ENCODE assay signal across 30 cellular contexts in genomic region chr11:2473361-2474058, GRCh38. TPM values are rescaled to one million over a fixed set of nuclear protein-coding genes. Genes with fewer than 3 reads are reported as not detected.
DNase-seq lines count a peak whose midpoint lies in the region; ATAC-seq and TF ChIP-seq lines count a peak whose summit lies in the region.
"Had no signal": no experiment of that assay in that cellular context is flagged by ENCODE, and none has a peak within 500 bp of the region (broad histone marks: within the 10 kb centered on the region; RNA-seq: fewer than 3 reads in every experiment).

No MANE protein-coding gene starts in this region.

- no peaks in the 10 kb centered on the region for H3K9me3 Mint-ChIP-seq in activated CD8-positive, alpha-beta memory T cell treated with anti-CD3 and anti-CD28 coated beads, Interleukin-2, amount 10 ng/mL, durations not matched to agents 7 days and 5 days (ENCODE audit: low read depth)

- H3K9ac ChIP-seq in neuronal stem cell (ENCODE audit: low read depth, low read length, poor library complexity) = peak overlapping the region; percentile 50

- H3K4me2 ChIP-seq in neuronal stem cell (ENCODE audit: insufficient read depth, low read length, poor library complexity, severe bottlenecking) = no peak overlapping the region

- H3K4me3 ChIP-seq in heart left ventricle (no peak overlapping the region), neuronal stem cell (ENCODE audit: low read length in 2 of 2) (no peak overlapping the region), ovary (no peak overlapping the region)
- H3K4me3 ChIP-seq: mucosa of descending colon, psoas muscle had no signal

- H3K9me3 ChIP-seq in heart left ventricle (no peaks in the 10 kb centered on the region), neuronal stem cell (replicated peaks in 1 of 2; ENCODE audit: control insufficient read depth in 2 of 2, insufficient read depth in 1 of 2, low read depth in 1 of 2, low read length in 2 of 2) (peaks cover 0 to 7% of the 10 kb centered on the region in 2 donors), ovary (no peaks in the 10 kb centered on the region)
- H3K9me3 ChIP-seq: mucosa of descending colon, psoas muscle had no signal

- H2BK15ac ChIP-seq in neuronal stem cell (ENCODE audit: low read length) = peak overlapping the region; percentile 5

- H2BK120ac ChIP-seq in neuronal stem cell (ENCODE audit: low read depth, low read length) = no peak overlapping the region

- CTCF ChIA-PET in activated CD8-positive, alpha-beta memory T cell treated with anti-CD3 and anti-CD28 coated beads, Interleukin-2, amount 10 ng/mL, durations not matched to agents 7 days and 5 days (lab: Charles Lee) = interaction anchor here (0.8 kb wide), 1 partner anchor 279 kb away, joined by 3 read pairs; no protein-coding TSS in a partner anchor

- no peak for TF ChIP-seq EP300 in ovary (IDR thresholded peaks at IDR 0.05)

- H3K4ac ChIP-seq in neuronal stem cell (ENCODE audit: low read length) = no peak overlapping the region

- peak overlapping the region; percentile 42 for H2BK5ac ChIP-seq in neuronal stem cell (ENCODE audit: low read length)

- H3K23ac ChIP-seq in neuronal stem cell (ENCODE audit: low read depth, low read length, poor library complexity) = peak overlapping the region; percentile 69

- intact Hi-C loops in heart left ventricle (cut with DNase I) = loop anchor here in 1 of 10 donors (5.0 kb wide), 1 partner anchor 34 kb away; no protein-coding TSS in a partner anchor
- intact Hi-C loops in ovary (cut with DNase I) = no loop called here

- no peak overlapping the region for H3K27ac Mint-ChIP-seq in activated CD8-positive, alpha-beta memory T cell treated with anti-CD3 and anti-CD28 coated beads, Interleukin-2, amount 10 ng/mL, durations not matched to agents 7 days and 5 days
- H3K27ac Mint-ChIP-seq: activated CD4-positive, alpha-beta memory T cell treated with anti-CD3 and anti-CD28 coated beads for 36 hours had no signal

- peaks cover 12% of the 10 kb centered on the region for H3K27me3 Mint-ChIP-seq in activated CD8-positive, alpha-beta memory T cell treated with anti-CD3 and anti-CD28 coated beads, Interleukin-2, amount 10 ng/mL, durations not matched to agents 7 days and 5 days
- H3K27me3 Mint-ChIP-seq: activated CD4-positive, alpha-beta memory T cell treated with anti-CD3 and anti-CD28 coated beads for 36 hours had no signal

- H2BK12ac ChIP-seq in neuronal stem cell (ENCODE audit: low read length) = no peak overlapping the region

- DNase-seq in activated CD8-positive, alpha-beta memory T cell treated with anti-CD3 and anti-CD28 coated beads, Interleukin-2, amount 50 U/mL, for 48 hours = peak; percentile 30
- no peak for DNase-seq in activated CD8-positive, alpha-beta memory T cell treated with anti-CD3 and anti-CD28 coated beads, Interleukin-2, amount 10 ng/mL, durations not matched to agents 7 days and 5 days
- DNase-seq in heart left ventricle (peak in 3 of 5 donors; percentile 38 to 59 (median 39)), neuronal stem cell (ENCODE audit: low spot score) (no peak), ovary (no peak), NCI-H82 (lab: John Stamatoyannopoulos, UW) (no peak)
- DNase-seq in stimulated activated CD4-positive, alpha-beta T cell treated with anti-CD3 and anti-CD28 coated beads, Interleukin-4, amount 100 ng/mL, for 4 hours = no peak
- DNase-seq: activated CD4-positive, alpha-beta memory T cell treated with anti-CD3 and anti-CD28 coated beads for 36 hours; activated CD4-positive, CD25-positive, alpha-beta regulatory T cell; activated naive CD4-positive, alpha-beta T cell; activated T-cell treated with anti-CD3 and anti-CD28 coated beads, Interleukin-2, amount 50 U/mL, for 1 hour; amniotic stem cell; COR-L47; cortex of kidney; EL; KBM-7; MM.1S; NCI-H1436; psoas muscle; stimulated activated CD4-positive, alpha-beta T cell treated with anti-CD3 and anti-CD28 coated beads, Interleukin-2, amount 100 ng/mL, for 48 hours; stimulated activated naive CD4-positive, alpha-beta T cell; T1000 had no signal

- no peak for TF ChIP-seq CTCF in heart left ventricle (IDR thresholded peaks at IDR 0.05)
- TF ChIP-seq CTCF in ovary (IDR thresholded peaks at IDR 0.05) = no peak

- TF ChIP-seq POLR2A in heart left ventricle (IDR thresholded peaks at IDR 0.05) (no peak), ovary (IDR thresholded peaks at IDR 0.05) (no peak)

- WGBS in heart left ventricle, 4 donors = 79 to 87% (median 85%) methylated on average over 21 to 27 of the region's 27 CpGs
- no CpG with 5 or more reads among the region's 27 CpGs for whole genome bisulfite sequencing in neuronal stem cell (ENCODE audit: extremely low coverage in 2 of 2, insufficient read length in 2 of 2, insufficient replicate concordance in 1 of 2), 2 donors
- 89 to 92% (median 90%) methylated on average over 25 to 27 of the region's 27 CpGs for WGBS in ovary, 3 donors

- peak overlapping the region; percentile 83 for H3K18ac ChIP-seq in neuronal stem cell (ENCODE audit: low read length)

- peaks cover 2% of the 10 kb centered on the region for H3K36me3 Mint-ChIP-seq in activated CD8-positive, alpha-beta memory T cell treated with anti-CD3 and anti-CD28 coated beads, Interleukin-2, amount 10 ng/mL, durations not matched to agents 7 days and 5 days

- H3K4me3 Mint-ChIP-seq in activated CD8-positive, alpha-beta memory T cell treated with anti-CD3 and anti-CD28 coated beads, Interleukin-2, amount 10 ng/mL, durations not matched to agents 7 days and 5 days = no peak overlapping the region
- H3K4me3 Mint-ChIP-seq: activated CD4-positive, alpha-beta memory T cell treated with anti-CD3 and anti-CD28 coated beads for 36 hours had no signal

- peak overlapping the region; percentile 88 for H2AK5ac ChIP-seq in neuronal stem cell (ENCODE audit: low read depth, low read length)

- H3K27me3 ChIP-seq in heart left ventricle (no peaks in the 10 kb centered on the region), neuronal stem cell (ENCODE audit: control insufficient read depth in 3 of 3, insufficient read depth in 3 of 3, low read depth in 1 of 3, low read length in 3 of 3) (peaks cover 0 to 2% (median 0%) of the 10 kb centered on the region in 3 experiments), ovary (no peaks in the 10 kb centered on the region)

- peak overlapping the region; percentile 82 for H3K14ac ChIP-seq in neuronal stem cell (ENCODE audit: low read length)

- peaks cover 0 to 30% (median 7%) of the 10 kb centered on the region in 12 donors for H3K4me1 ChIP-seq in heart left ventricle
- no peaks in the 10 kb centered on the region for H3K4me1 ChIP-seq in neuronal stem cell (ENCODE audit: control insufficient read depth in 2 of 2, insufficient read depth in 1 of 2, low read depth in 1 of 2, low read length in 2 of 2)
- H3K4me1 ChIP-seq in ovary (ENCODE audit: insufficient read depth) = no peaks in the 10 kb centered on the region
- H3K4me1 ChIP-seq: psoas muscle had no signal

- H3K79me1 ChIP-seq in neuronal stem cell (ENCODE audit: low read depth, low read length) = no peaks in the 10 kb centered on the region

- no peak overlapping the region for H2AFZ ChIP-seq in neuronal stem cell (ENCODE audit: low read length)

- ATAC-seq in activated CD8-positive, alpha-beta memory T cell treated with anti-CD3 and anti-CD28 coated beads, Interleukin-2, amount 10 ng/mL, durations not matched to agents 7 days and 5 days = no peak
- ATAC-seq in heart left ventricle = peak; percentile 42 to 47 (median 45)
- ATAC-seq in HG02981 (IDR thresholded peaks at IDR 0.05; ENCODE audit: unreplicated experiment) = no peak
- ATAC-seq: HCT116, psoas muscle had no signal

- no peaks in the 10 kb centered on the region for H3K36me3 ChIP-seq in heart left ventricle
- peaks cover 0 to 2% of the 10 kb centered on the region in 2 donors for H3K36me3 ChIP-seq in neuronal stem cell (replicated peaks in 1 of 2; ENCODE audit: control insufficient read depth in 2 of 2, insufficient read depth in 2 of 2, low read length in 2 of 2)
- no peaks in the 10 kb centered on the region for H3K36me3 ChIP-seq in ovary

- H4K8ac ChIP-seq in neuronal stem cell (ENCODE audit: low read depth, low read length) = no peak overlapping the region

- peaks cover 5% of the 10 kb centered on the region for H3K4me1 Mint-ChIP-seq in activated CD8-positive, alpha-beta memory T cell treated with anti-CD3 and anti-CD28 coated beads, Interleukin-2, amount 10 ng/mL, durations not matched to agents 7 days and 5 days

- H3K27ac ChIP-seq in heart left ventricle = peak overlapping the region in 5 of 12 donors; percentile 64 to 80 (median 71)
- no peak overlapping the region for H3K27ac ChIP-seq in neuronal stem cell (replicated peaks; ENCODE audit: low read length)
- H3K27ac ChIP-seq in ovary = no peak overlapping the region
- H3K27ac ChIP-seq: psoas muscle had no signal

- no peak overlapping the region for H4K91ac ChIP-seq in neuronal stem cell (ENCODE audit: low read depth, low read length, poor library complexity)

RNA-seq across cellular contexts. Expression of gene KCNQ1, which starts 28.7 kb away (rescaled TPM):
- 1 to 10 TPM; 4.3 to 9.2 TPM for total RNA-seq in activated CD8-positive, alpha-beta memory T cell treated with anti-CD3 and anti-CD28 coated beads, Interleukin-2, amount 10 ng/mL, durations not matched to agents 7 days and 5 days
- 10 to 100 TPM; 18.6 to 42.4 (median 38.4) TPM for total RNA-seq in heart left ventricle
- 10 to 100 TPM; 24.7 to 31.4 TPM for polyA plus RNA-seq in heart left ventricle
- polyA plus RNA-seq in neuronal stem cell (2013, experiment 1 of 2) = 1.2 TPM
- 1.1 TPM for polyA plus RNA-seq in neuronal stem cell (2013, experiment 2 of 2)
- total RNA-seq in ovary = 1 to 10 TPM; 1.4 to 9.7 (median 3.8) TPM
- 10 to 100 TPM in 1 of 2 donors, 1 to 10 TPM in 1; 2.5 to 17.2 TPM for polyA plus RNA-seq in ovary
- total RNA-seq: A673, fibroblast of lung had no signal
- polyA plus RNA-seq: BJ, fibroblast of lung, neural cell had no signal

RNA-seq across cellular contexts. Expression of gene TRPM5, which starts 29.2 kb away (rescaled TPM):
- total RNA-seq in activated CD8-positive, alpha-beta memory T cell treated with anti-CD3 and anti-CD28 coated beads, Interleukin-2, amount 10 ng/mL, durations not matched to agents 7 days and 5 days = not detected
- total RNA-seq in heart left ventricle (not detected), ovary (under 1 TPM in 2 of 7 donors, not detected in 5; 0.08 to 0.11 TPM)
- polyA plus RNA-seq in heart left ventricle (not detected), ovary (under 1 TPM in 1 of 2 donors, not detected in 1; 0.05 TPM)
- 0.01 TPM for polyA plus RNA-seq in neuronal stem cell (2013, experiment 1 of 2)
- 0.01 TPM for polyA plus RNA-seq in neuronal stem cell (2013, experiment 2 of 2)
- total RNA-seq: A673; activated CD4-positive, alpha-beta memory T cell treated with anti-CD3 and anti-CD28 coated beads for 36 hours; fibroblast of lung; glomerular endothelial cell; psoas muscle had no signal
- polyA plus RNA-seq: BJ, fibroblast of lung, neural cell, psoas muscle had no signal

Comparison
In these comparisons a context has a peak if more than half of its experiments do, and no peak if none do; other contexts are left out.
1. DNase-seq: peak in activated CD8-positive, alpha-beta memory T cell treated with anti-CD3 and anti-CD28 coated beads, Interleukin-2, amount 50 U/mL, for 48 hours (single experiment) and heart left ventricle (3 of 5); none in activated CD8-positive, alpha-beta memory T cell treated with anti-CD3 and anti-CD28 coated beads, Interleukin-2, amount 10 ng/mL, durations not matched to agents 7 days and 5 days (single experiment), neuronal stem cell (single experiment), ovary (0 of 5), NCI-H82 (single experiment) and stimulated activated CD4-positive, alpha-beta T cell treated with anti-CD3 and anti-CD28 coated beads, Interleukin-4, amount 100 ng/mL, for 4 hours (0 of 2).
2. ATAC-seq: peak in heart left ventricle (4 of 4); none in activated CD8-positive, alpha-beta memory T cell treated with anti-CD3 and anti-CD28 coated beads, Interleukin-2, amount 10 ng/mL, durations not matched to agents 7 days and 5 days (single experiment) and HG02981 (single experiment).